Comparison of ENCODE assay signal across 10 cellular contexts in genomic region chr9:3794005-3794404, GRCh38.
DNase-seq lines count a peak whose midpoint lies in the region; ATAC-seq, FAIRE-seq and TF ChIP-seq lines count a peak whose summit lies in the region.
"Had no signal": no experiment of that assay in that cellular context is flagged by ENCODE, and none has a peak within 500 bp of the region (broad histone marks: within the 10 kb centered on the region; RNA-seq: fewer than 3 reads in every experiment).

No MANE protein-coding gene starts in this region.

- H3K36me3 Mint-ChIP-seq in neural crest cell (ENCODE audit: low read depth): no peaks in the 10 kb centered on the region

- H3K4me1 Mint-ChIP-seq in neural crest cell: peaks cover 22% of the 10 kb centered on the region

- H3K27me3 Mint-ChIP-seq in neural crest cell (ENCODE audit: low read depth): no peaks in the 10 kb centered on the region

- intact Hi-C loops in Right ventricle myocardium superior (cut with DNase I): no loop called here

- peak overlapping the region; percentile 5 for H3K4me3 Mint-ChIP-seq in neural crest cell

- peak overlapping the region; percentile 79 for H3K27ac Mint-ChIP-seq in neural crest cell (ENCODE audit: unreplicated experiment)

- no peak for TF ChIP-seq CTCF in neural crest cell (conservative IDR thresholded peaks at IDR 0.05)

- FAIRE-seq in urothelium cell line (lab: Jason Lieb, UNC): no peak
- FAIRE-seq: D721Med had no signal

- peak; percentile 38 for DNase-seq in Daoy (ENCODE audit: low read depth)
- peak; percentile 67 for DNase-seq in NCI-H2171 (lab: John Stamatoyannopoulos, UW)
- peak; percentile 22 for DNase-seq in dedifferentiated amniotic fluid mesenchymal stem cell (ENCODE audit: extremely low spot score)
- DNase-seq in neural crest cell (ENCODE audit: low read depth, low spot score): peak; percentile 8
- no peak for DNase-seq in effector CD8-positive, alpha-beta T cell (lab: John Stamatoyannopoulos, UW)
- DNase-seq in urothelium cell line (ENCODE audit: low spot score): no peak
- no peak for DNase-seq in Right ventricle myocardium superior

- no peaks in the 10 kb centered on the region for H3K9me3 Mint-ChIP-seq in neural crest cell

- ATAC-seq in HG03159 (IDR thresholded peaks at IDR 0.05; ENCODE audit: unreplicated experiment) (no peak), Right ventricle myocardium superior (ENCODE audit: poor library complexity) (no peak)
- ATAC-seq: activated CD4-positive, CD25-positive, alpha-beta regulatory T cell treated with anti-CD3 and anti-CD28 coated beads, Interleukin-2, amount 50 U/mL, for 24 hours had no signal

Comparison
In these comparisons a context has a peak if more than half of its experiments do, and no peak if none do; other contexts are left out.
1. DNase-seq: peak in Daoy (single experiment), NCI-H2171 (single experiment), dedifferentiated amniotic fluid mesenchymal stem cell (single experiment) and neural crest cell (single experiment); none in effector CD8-positive, alpha-beta T cell (single experiment), urothelium cell line (single experiment) and Right ventricle myocardium superior (single experiment).